In the genomic region with DNA sequence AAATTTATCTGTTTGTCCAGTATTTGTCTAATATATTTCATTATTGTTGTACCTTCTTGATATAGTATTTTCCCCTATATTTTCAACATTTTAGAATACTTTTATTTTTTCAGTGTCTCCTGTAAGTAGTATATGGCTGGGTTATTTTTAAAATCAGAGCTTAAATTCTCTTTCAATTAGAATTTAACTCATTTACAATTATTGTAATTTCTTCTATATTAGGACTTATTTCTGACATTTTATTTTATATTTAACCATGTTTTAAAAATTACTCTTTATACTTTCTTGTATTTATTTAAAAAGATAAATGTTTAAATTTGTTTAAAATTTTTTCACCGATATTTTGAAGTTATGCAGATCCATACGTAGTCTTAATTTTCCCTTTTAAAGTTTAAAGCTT, we compare ENCODE assay signal across 21 cellular contexts.
DNase-seq lines count a peak whose midpoint lies in the region; ATAC-seq and FAIRE-seq lines count a peak whose summit lies in the region.
"Had no signal": no experiment of that assay in that cellular context is flagged by ENCODE, and none has a peak within 500 bp of the region (broad histone marks: within the 10 kb centered on the region; RNA-seq: fewer than 3 reads in every experiment).

No MANE protein-coding gene starts in this region.

- H3K27ac ChIP-seq in small intestine (ENCODE audit: low read depth in 1 of 2, low read length in 1 of 2) (no peak overlapping the region), caudate nucleus (ENCODE audit: low read depth, low read length) (no peak overlapping the region)
- H3K27ac ChIP-seq: BLaER1, C4-2B had no signal

- DNase-seq in RCC 7860 (ENCODE audit: low spot score): no peak
- DNase-seq in small intestine: no peak
- no peak for DNase-seq in iPS-NIHi7 (ENCODE audit: extremely low spot score)
- DNase-seq in caudate nucleus (lab: John Stamatoyannopoulos, UW): no peak
- no peak for DNase-seq in iPS-NIHi11 (ENCODE audit: low spot score)
- DNase-seq: Caco-2; CD4-positive, CD25-positive, alpha-beta regulatory T cell; CD8-positive, alpha-beta T cell; DMS153; DND-41; GDM1; GOT3; HFFc6 had no signal

- H3K36me3 ChIP-seq in small intestine (ENCODE audit: control insufficient read depth in 2 of 2, insufficient read depth in 2 of 2, low read length in 2 of 2): no peaks in the 10 kb centered on the region
- H3K36me3 ChIP-seq: BLaER1, HAP-1 had no signal

- H3K4me3 ChIP-seq in small intestine (ENCODE audit: low read depth in 1 of 2, low read length in 2 of 2): no peak overlapping the region
- H3K4me3 ChIP-seq: BLaER1, GM12878, HAP-1 had no signal

- WGBS in small intestine, 3 donors: 94% methylated on average over 2 of the region's 2 CpGs

- H3K27me3 ChIP-seq in small intestine (ENCODE audit: control insufficient read depth in 2 of 2, insufficient read depth in 2 of 2, low read length in 2 of 2): no peaks in the 10 kb centered on the region
- H3K27me3 ChIP-seq: BLaER1 had no signal

- FAIRE-seq in RCC 7860 (lab: Jason Lieb, UNC) (peak; percentile 55), colon (lab: Jason Lieb, UNC) (peak; percentile 83), islet of Langerhans (lab: Jason Lieb, UNC) (peak; percentile 38), small intestine (lab: Jason Lieb, UNC) (peak; percentile 94)
- FAIRE-seq: GM12878, H54 had no signal

- no peak for ATAC-seq in GM19035 (IDR thresholded peaks at IDR 0.05; ENCODE audit: unreplicated experiment)
- ATAC-seq: CD8-positive, alpha-beta T cell; GM12878 had no signal

- no peaks in the 10 kb centered on the region for H3K4me1 ChIP-seq in small intestine (ENCODE audit: control insufficient read depth in 2 of 2, insufficient read depth in 1 of 2, low read depth in 1 of 2, low read length in 1 of 2)
- H3K4me1 ChIP-seq: BLaER1, Caco-2, HAP-1 had no signal

- H3K9me3 ChIP-seq in small intestine (ENCODE audit: control insufficient read depth, low read depth): no peaks in the 10 kb centered on the region
- H3K9me3 ChIP-seq: HAP-1 had no signal
